ENCODE assay signal across 2 cellular contexts in genomic region chr12:111602348-111602747, GRCh38.
TF ChIP-seq lines count a peak whose summit lies in the region.

No MANE protein-coding gene starts in this region.

TF ChIP-seq in SK-N-SH treated with all-trans-retinoic acid at 6 μM for 48 hours, 23 proteins besides CTCF, POLR2A, EP300 and RAD21:
- TF ChIP-seq POU6F1 (CRISPR knock-in tag; IDR thresholded peaks at IDR 0.05; ENCODE audit: borderline replicate concordance, low read depth) (no peak), ZNF8 (CRISPR knock-in tag; IDR thresholded peaks at IDR 0.05) (peak; percentile 90), OSR1 (CRISPR knock-in tag; IDR thresholded peaks at IDR 0.05) (no peak), ZNF70 (CRISPR knock-in tag; IDR thresholded peaks at IDR 0.05) (no peak), ZFP3 (CRISPR knock-in tag; IDR thresholded peaks at IDR 0.05) (no peak), ISL1 (CRISPR knock-in tag; IDR thresholded peaks at IDR 0.05) (no peak)

TF ChIP-seq in SK-N-SH, 30 proteins besides CTCF, POLR2A, EP300 and RAD21 (continued from another document):
- TF ChIP-seq USF1 (IDR thresholded peaks at IDR 0.05; ENCODE audit: borderline replicate concordance, low read depth) (no peak), EZH2phosphoT487 (IDR thresholded peaks at IDR 0.05; ENCODE audit: borderline replicate concordance, low read depth) (no peak), SMC3 (IDR thresholded peaks at IDR 0.05; ENCODE audit: low read depth, low read length) (no peak), TEAD4 (IDR thresholded peaks at IDR 0.05; ENCODE audit: borderline replicate concordance, insufficient read depth) (no peak), NRF1 (IDR thresholded peaks at IDR 0.05; ENCODE audit: low read depth, low read length) (no peak), GABPA (IDR thresholded peaks at IDR 0.05; ENCODE audit: low read depth) (no peak), IRF3 (IDR thresholded peaks at IDR 0.05; ENCODE audit: low read depth, low read length) (no peak), POLR2AphosphoS5 (IDR thresholded peaks at IDR 0.05; ENCODE audit: low read depth, low read length) (no peak), SIN3A (IDR thresholded peaks at IDR 0.05; ENCODE audit: borderline replicate concordance, low read depth, low read length) (no peak), TCF12 (IDR thresholded peaks at IDR 0.05) (no peak), TAF1 (IDR thresholded peaks at IDR 0.05; ENCODE audit: borderline replicate concordance, low read depth, low read length) (no peak), RFX5 (IDR thresholded peaks at IDR 0.05; ENCODE audit: low read length) (no peak)
TF ChIP-seq in SK-N-SH: peak in this region for 0.
